2 cellular contexts compared by ENCODE assay signal in genomic region chr19:5288347-5288739, GRCh38.
TF ChIP-seq lines count a peak whose summit lies in the region.

No MANE protein-coding gene starts in this region.

TF ChIP-seq in SK-N-SH, 30 proteins besides CTCF, POLR2A, EP300 and RAD21 (continued from another document):
- TF ChIP-seq ZBTB33 (IDR thresholded peaks at IDR 0.05; ENCODE audit: borderline replicate concordance, low read depth): no peak
- no peak for TF ChIP-seq MAX (IDR thresholded peaks at IDR 0.05; ENCODE audit: low read depth)
- no peak for TF ChIP-seq RCOR1 (IDR thresholded peaks at IDR 0.05; ENCODE audit: low read length)
- no peak for TF ChIP-seq TAF1 (IDR thresholded peaks at IDR 0.05; ENCODE audit: borderline replicate concordance, low read depth, low read length)
- no peak for TF ChIP-seq PBX3 (IDR thresholded peaks at IDR 0.05)
- TF ChIP-seq USF2 (IDR thresholded peaks at IDR 0.05; ENCODE audit: borderline replicate concordance, low read depth, low read length): no peak
- TF ChIP-seq NRF1 (IDR thresholded peaks at IDR 0.05; ENCODE audit: low read depth, low read length): no peak

TF ChIP-seq in SK-N-SH treated with all-trans-retinoic acid at 6 μM for 48 hours, 23 proteins besides CTCF, POLR2A, EP300 and RAD21 (continued from another document):
- TF ChIP-seq PATZ1 (CRISPR knock-in tag; IDR thresholded peaks at IDR 0.05; ENCODE audit: borderline replicate concordance) (no peak), ESRRG (CRISPR knock-in tag; IDR thresholded peaks at IDR 0.05) (no peak), ZNF8 (CRISPR knock-in tag; IDR thresholded peaks at IDR 0.05) (no peak)
